In genomic region chr10:87546971-87547413, GRCh38 we compare ENCODE assay signal across 18 cellular contexts. TPM values are rescaled to one million over a fixed set of nuclear protein-coding genes. Genes with fewer than 3 reads are reported as not detected.
DNase-seq lines count a peak whose midpoint lies in the region; TF ChIP-seq lines count a peak whose summit lies in the region.
"Had no signal": no experiment of that assay in that cellular context is flagged by ENCODE, and none has a peak within 500 bp of the region (broad histone marks: within the 10 kb centered on the region; RNA-seq: fewer than 3 reads in every experiment).

No MANE protein-coding gene starts in this region.

- H3K4me1 ChIP-seq in GM23248 (ENCODE audit: insufficient read depth) (peaks cover 82% of the 10 kb centered on the region), tibial artery (peaks cover 0 to 70% (median 25%) of the 10 kb centered on the region in 4 donors), left ventricle myocardium inferior (peaks cover 20% of the 10 kb centered on the region), H9 (ENCODE audit: insufficient read depth, low read length) (peaks cover 7% of the 10 kb centered on the region; the same call in 1 of the 2 replicates)
- H3K4me1 ChIP-seq: prostate gland had no signal

- peaks cover 14 to 17% of the 10 kb centered on the region in 2 experiments for H3K9me3 Mint-ChIP-seq in H9

- 26 to 37% methylated on average over 2 of the region's 2 CpGs for WGBS in GM23248 (ENCODE audit: low coverage in 1 of 2, low lambda C conversion rate in 2 of 2, missing lambda C conversion rate in 2 of 2), 2 experiments
- no CpG with 5 or more reads among the region's 2 CpGs for WGBS in H9 (ENCODE audit: extremely low coverage, insufficient read length, low lambda C conversion rate)

- H3K9ac ChIP-seq in GM23248 (peak overlapping the region; percentile 64), H9 (ENCODE audit: extremely low read depth, insufficient read length, low read length) (no peak overlapping the region)

- H3K18ac ChIP-seq in H9 (ENCODE audit: insufficient read length, low read depth, low read length): no peak overlapping the region

- H3K36me3 ChIP-seq in GM23248 (ENCODE audit: low read depth) (no peaks in the 10 kb centered on the region), tibial artery (peaks cover 9 to 13% (median 11%) of the 10 kb centered on the region in 3 donors), left ventricle myocardium inferior (peaks cover 26% of the 10 kb centered on the region)
- H3K36me3 ChIP-seq: prostate gland had no signal

- H2BK12ac ChIP-seq in H9 (ENCODE audit: insufficient read length, low read depth, low read length): no peak overlapping the region

- peak overlapping the region in 1 of 3 experiments; percentile 28; a peak in 1 of 7 replicates for H3K27ac Mint-ChIP-seq in H9
- H3K27ac Mint-ChIP-seq: activated CD4-positive, alpha-beta memory T cell treated with anti-CD3 and anti-CD28 coated beads for 36 hours; activated naive CD8-positive, alpha-beta T cell treated with anti-CD3 and anti-CD28 coated beads, Interleukin-2, amount 50 U/mL, for 24 hours; activated T-helper 1 cell treated with anti-CD3 and anti-CD28 coated beads, Interleukin-12 subunit alpha, Interleukin-12 subunit beta, Interleukin-2, Interleukin-4 antibody, amounts not matched to agents 30 ng/mL and 10 ng/mL and 1 ng/mL, durations not matched to agents 14 hours and 24 hours and 36 hours had no signal

- TF ChIP-seq CTCF in foreskin fibroblast (IDR thresholded peaks at IDR 0.05; ENCODE audit: low read depth, low read length) (no peak), tibial artery (IDR thresholded peaks at IDR 0.05) (no peak), left ventricle myocardium inferior (IDR thresholded peaks at IDR 0.05; ENCODE audit: borderline replicate concordance) (no peak), H9 (conservative IDR thresholded peaks at IDR 0.05) (no peak)

- no peak overlapping the region for H2BK15ac ChIP-seq in H9 (ENCODE audit: low read depth, low read length)

- H2BK20ac ChIP-seq in H9 (ENCODE audit: low read depth, low read length, poor library complexity, severe bottlenecking): no peak overlapping the region

- H3K23ac ChIP-seq in H9 (ENCODE audit: insufficient read length, low read depth, low read length): no peak overlapping the region

- no peak overlapping the region for H4K8ac ChIP-seq in H9 (replicated peaks; ENCODE audit: insufficient read length, low read depth, low read length)

- peaks cover 34 to 37% (median 36%) of the 10 kb centered on the region in 3 experiments for H3K36me3 Mint-ChIP-seq in H9 (ENCODE audit: insufficient read depth in 1 of 3, low read depth in 3 of 3)

- H2BK5ac ChIP-seq in H9 (ENCODE audit: insufficient read length, low read length): no peak overlapping the region

- H3K4me3 Mint-ChIP-seq in H9: no peak overlapping the region
- H3K4me3 Mint-ChIP-seq: activated CD4-positive, alpha-beta memory T cell treated with anti-CD3 and anti-CD28 coated beads for 36 hours; activated naive CD8-positive, alpha-beta T cell treated with anti-CD3 and anti-CD28 coated beads, Interleukin-2, amount 50 U/mL, for 24 hours; activated T-helper 1 cell treated with anti-CD3 and anti-CD28 coated beads, Interleukin-12 subunit alpha, Interleukin-12 subunit beta, Interleukin-2, Interleukin-4 antibody, amounts not matched to agents 30 ng/mL and 10 ng/mL and 1 ng/mL, durations not matched to agents 14 hours and 24 hours and 36 hours had no signal

- H3K23me2 ChIP-seq in H9 (ENCODE audit: insufficient read length, low read depth, low read length, poor library complexity, severe bottlenecking): no peaks in the 10 kb centered on the region

- H3K4me2 ChIP-seq in GM23248 (ENCODE audit: unreplicated experiment) (peak overlapping the region; percentile 78), H9 (ENCODE audit: insufficient read depth, insufficient read length, low read length) (no peak overlapping the region)

- H3K79me2 ChIP-seq in GM23248 (ENCODE audit: insufficient read depth): peaks cover 31% of the 10 kb centered on the region
- no peaks in the 10 kb centered on the region for H3K79me2 ChIP-seq in H9 (ENCODE audit: insufficient read depth, low read length)

- no peak overlapping the region for H3K4ac ChIP-seq in H9 (ENCODE audit: low read depth, low read length)

- peak overlapping the region; percentile 95 for H3K27ac ChIP-seq in GM23248
- H3K27ac ChIP-seq in tibial artery: peak overlapping the region; percentile 37 to 64
- H3K27ac ChIP-seq in left ventricle myocardium inferior (replicated peaks): no peak overlapping the region
- H3K27ac ChIP-seq in H9 (ENCODE audit: insufficient read length, low read depth, low read length): no peak overlapping the region
- no peak overlapping the region for H3K27ac ChIP-seq in caudate nucleus (ENCODE audit: low read depth, low read length)
- H3K27ac ChIP-seq: C4-2B, epithelial cell of prostate, prostate gland had no signal

- no peak overlapping the region for H2AK5ac ChIP-seq in H9 (ENCODE audit: insufficient read length, low read length)

- H3K9me3 ChIP-seq in GM23248 (ENCODE audit: low read depth) (no peaks in the 10 kb centered on the region), tibial artery (peaks cover 0 to 6% (median 0%) of the 10 kb centered on the region in 3 donors), left ventricle myocardium inferior (replicated peaks) (peaks cover 14% of the 10 kb centered on the region), H9 (ENCODE audit: control insufficient read depth, low read depth, low read length) (peaks cover 15% of the 10 kb centered on the region)
- H3K9me3 ChIP-seq: prostate gland had no signal

- H3K56ac ChIP-seq in H9 (ENCODE audit: insufficient read length, low read depth, low read length): no peak overlapping the region

- H3F3A ChIP-seq in GM23248 (ENCODE audit: insufficient read depth): peaks cover 61% of the 10 kb centered on the region

- no peaks in the 10 kb centered on the region for H3K9me2 ChIP-seq in GM23248 (ENCODE audit: insufficient read depth)

- H3T11ph ChIP-seq in H9 (ENCODE audit: low read length): no peak overlapping the region

- H4K91ac ChIP-seq in H9 (ENCODE audit: insufficient read length, low read depth, low read length): no peak overlapping the region

- no peak overlapping the region for H2BK120ac ChIP-seq in H9 (ENCODE audit: low read depth, low read length, poor library complexity, severe bottlenecking)

- DNase-seq in GM23248 (peak; percentile 78), RPMI7951 (ENCODE audit: low read depth) (peak; percentile 36), foreskin fibroblast (peak; percentile 34 to 62), tibial artery (peak in 1 of 2 donors; percentile 57), left ventricle myocardium inferior (no peak), H9 (no peak), ureter (ENCODE audit: low spot score) (no peak), caudate nucleus (lab: John Stamatoyannopoulos, UW) (no peak)
- DNase-seq: activated naive CD8-positive, alpha-beta T cell treated with anti-CD3 and anti-CD28 coated beads, Interleukin-2, amount 50 U/mL, for 24 hours; hippocampal formation; NCI-H1048; RPMI8226 had no signal

- no peaks in the 10 kb centered on the region for H3K27me3 Mint-ChIP-seq in H9 (ENCODE audit: low read depth)
- H3K27me3 Mint-ChIP-seq: activated CD4-positive, alpha-beta memory T cell treated with anti-CD3 and anti-CD28 coated beads for 36 hours; activated naive CD8-positive, alpha-beta T cell treated with anti-CD3 and anti-CD28 coated beads, Interleukin-2, amount 50 U/mL, for 24 hours had no signal

- in situ Hi-C loops in GM23248 (cut with MboI): no loop called here

- H3K4me3 ChIP-seq in GM23248 (peak overlapping the region; percentile 26; the same call in 1 of the 2 replicates), foreskin fibroblast (ENCODE audit: low read depth in 1 of 2, low read length in 2 of 2) (no peak overlapping the region), tibial artery (no peak overlapping the region), left ventricle myocardium inferior (no peak overlapping the region)
- H3K4me3 ChIP-seq: GM12878, prostate gland had no signal

- H4K20me1 ChIP-seq in GM23248 (ENCODE audit: insufficient read depth) (no peaks in the 10 kb centered on the region), H9 (ENCODE audit: control insufficient read depth, insufficient read depth, insufficient read length) (no peaks in the 10 kb centered on the region)

- H2AFZ ChIP-seq in GM23248: no peak overlapping the region
- H2AFZ ChIP-seq in H9 (ENCODE audit: low read length): no peak overlapping the region

- H3K27me3 ChIP-seq in GM23248 (replicated peaks; ENCODE audit: insufficient read depth) (no peaks in the 10 kb centered on the region), tibial artery (no peaks in the 10 kb centered on the region), left ventricle myocardium inferior (ENCODE audit: low read depth) (no peaks in the 10 kb centered on the region), H9 (ENCODE audit: insufficient read depth, low read length) (no peaks in the 10 kb centered on the region)

- H3K14ac ChIP-seq in H9 (ENCODE audit: insufficient read depth, low read length): no peak overlapping the region

- intact Hi-C loops in tibial artery (cut with DNase I; ENCODE audit: low total_unique reads) (no loop called here), left ventricle myocardium inferior (cut with micrococcal nuclease) (no loop called here)

- H3K79me1 ChIP-seq in H9 (ENCODE audit: insufficient read depth, low read depth, low read length, poor library complexity, severe bottlenecking): no peaks in the 10 kb centered on the region

- H3K4me1 Mint-ChIP-seq in H9: peaks cover 28 to 31% of the 10 kb centered on the region in 2 experiments

- no peak overlapping the region for H4K5ac ChIP-seq in H9 (ENCODE audit: insufficient read length, low read depth, low read length)

RNA-seq across cellular contexts. Expression of gene MINPP1, which starts 42.3 kb away (rescaled TPM):
- total RNA-seq in GM23248 (2014; rRNA removed; shearing (Covaris generic)): 42.4 and 45.8 TPM in 2 replicates
- 45.7 and 46.0 TPM in 2 replicates for polyA plus RNA-seq in GM23248 (2016; fragmentation: Nextera tagmentation; extraction: Ambion mirVana)
- 36.6 and 38.4 TPM in 2 replicates for total RNA-seq in RPMI7951 (2014; rRNA removed; shearing (Covaris generic))
- total RNA-seq in left ventricle myocardium inferior (5.4 TPM), H9 (2021) (29.8 and 30.3 TPM in 2 replicates), ureter (14.1 TPM)

Comparison
In these comparisons a context has a peak if more than half of its experiments do, and no peak if none do; other contexts are left out.
1. DNase-seq: peak in GM23248 (single experiment), RPMI7951 (single experiment) and foreskin fibroblast (2 of 2); none in left ventricle myocardium inferior (single experiment), H9 (single experiment), ureter (single experiment) and caudate nucleus (0 of 61).
2. H3K27ac ChIP-seq: peak in GM23248 (single experiment) and tibial artery (2 of 2); none in left ventricle myocardium inferior (single experiment), H9 (single experiment) and caudate nucleus (single experiment).